Comparison of ENCODE assay signal across 15 cellular contexts in genomic region chr7:98805956-98806838, GRCh38.
DNase-seq lines count a peak whose midpoint lies in the region; ATAC-seq and TF ChIP-seq lines count a peak whose summit lies in the region.
"Had no signal": no experiment of that assay in that cellular context is flagged by ENCODE, and none has a peak within 500 bp of the region (broad histone marks: within the 10 kb centered on the region; RNA-seq: fewer than 3 reads in every experiment).

No MANE protein-coding gene starts in this region.

- H4K20me1 ChIP-seq in PC-3 (ENCODE audit: low read length) = no peaks in the 10 kb centered on the region

- intact Hi-C loops in PC-3 (cut with micrococcal nuclease) = no loop called here

- CTCF ChIA-PET in HEK293 (lab: Yijun Ruan, JAX) (no interaction called here), PC-3 (lab: Charles Lee) (no interaction called here)

- ATAC-seq in PC-3 = no peak
- no peak for ATAC-seq in HG03457 (IDR thresholded peaks at IDR 0.05; ENCODE audit: unreplicated experiment)
- ATAC-seq: A549, GM12878, HCT116, K562 had no signal

- POLR2A ChIA-PET in HEK293 (lab: Yijun Ruan, JAX) = no interaction called here
- POLR2A ChIA-PET in PC-3 (lab: Charles Lee; ENCODE audit: unreplicated experiment) = no interaction called here

- BruUV-seq in PC-3 (replicated peaks; lab: Mats Ljungman, UMichigan) = no TSS peak

- H3K9me3 ChIP-seq in HEK293 (ENCODE audit: control insufficient read depth, insufficient read depth, low read depth, low read length) = no peaks in the 10 kb centered on the region
- peaks cover 1% of the 10 kb centered on the region; the same call in 1 of the 2 replicates for H3K9me3 ChIP-seq in PC-3 (ENCODE audit: low read length)
- H3K9me3 ChIP-seq: BE2C had no signal

- H3K27me3 ChIP-seq in PC-3 (ENCODE audit: low read length) = no peaks in the 10 kb centered on the region
- H3K27me3 ChIP-seq: BE2C had no signal

- no peaks in the 10 kb centered on the region for H3F3A ChIP-seq in PC-3 (ENCODE audit: low read length, unreplicated experiment)

- H3K4me2 ChIP-seq in PC-3 (ENCODE audit: low read length) = no peak overlapping the region
- H3K4me2 ChIP-seq: A549 had no signal

- H3K9me2 ChIP-seq in PC-3 (replicated peaks; ENCODE audit: low read length) = no peaks in the 10 kb centered on the region

- H3K4me1 ChIP-seq in HEK293 (ENCODE audit: control insufficient read depth, insufficient read depth, low read length) (peaks cover 3% of the 10 kb centered on the region; the same call in 1 of the 2 replicates), PC-3 (ENCODE audit: insufficient read depth, low read length) (no peaks in the 10 kb centered on the region)
- H3K4me1 ChIP-seq: A549, Caco-2 had no signal

- H3K4me3 ChIP-seq in HEK293 (ENCODE audit: low read depth, low read length) (no peak overlapping the region), PC-3 (ENCODE audit: low read length) (no peak overlapping the region)
- H3K4me3 ChIP-seq: A549, GM12878, K562 had no signal

- no peak for TF ChIP-seq CTCF in HEK293 (tag by site-specific recombination; IDR thresholded peaks at IDR 0.05)
- TF ChIP-seq CTCF in PC-3 (conservative IDR thresholded peaks at IDR 0.05; ENCODE audit: low read depth, low read length) = no peak

- H3K9ac ChIP-seq in PC-3 (ENCODE audit: low read length) = no peak overlapping the region

- H3K79me2 ChIP-seq in PC-3 (ENCODE audit: low read length) = no peaks in the 10 kb centered on the region

- H3K36me3 ChIP-seq in HEK293 (ENCODE audit: control insufficient read depth in 2 of 2, insufficient read depth in 1 of 2, low read length in 2 of 2) (no peaks in the 10 kb centered on the region), PC-3 (ENCODE audit: low read depth, low read length) (no peaks in the 10 kb centered on the region)
- H3K36me3 ChIP-seq: BE2C had no signal

- H2AFZ ChIP-seq in PC-3 (ENCODE audit: low read length) = no peak overlapping the region

- peak; percentile 63 for DNase-seq in DMS79 treated with DMSO at 0.1 percent for 48 hours (lab: John Stamatoyannopoulos, UW)
- peak; percentile 34 for DNase-seq in RPMI7951 (ENCODE audit: low read depth)
- peak; percentile 97 for DNase-seq in myocyte (ENCODE audit: low read depth)
- no peak for DNase-seq in PC-3
- DNase-seq in NCI-H1105 treated with DMSO at 0.1 percent for 48 hours (lab: John Stamatoyannopoulos, UW) = no peak
- DNase-seq: BE2C; Caco-2; CD4-positive, alpha-beta memory T cell had no signal

- H3K27ac ChIP-seq in HEK293 (ENCODE audit: extremely low read depth, low read depth, low read length) (no peak overlapping the region), PC-3 (ENCODE audit: low read length) (no peak overlapping the region)
- H3K27ac ChIP-seq: A549, C4-2B had no signal

TF ChIP-seq in HEK293, 187 proteins besides CTCF, POLR2A, EP300 and RAD21:
- TF ChIP-seq ZNF670 (tag by site-specific recombination; IDR thresholded peaks at IDR 0.05; ENCODE audit: low read depth) = no peak
- no peak for TF ChIP-seq ZBTB17 (tag by site-specific recombination; IDR thresholded peaks at IDR 0.05)
- no peak for TF ChIP-seq PATZ1 (tag by site-specific recombination; IDR thresholded peaks at IDR 0.05)
- peak; percentile 99 for TF ChIP-seq ZNF37A (tag by site-specific recombination; IDR thresholded peaks at IDR 0.05)

Comparison
In these comparisons a context has a peak if more than half of its experiments do, and no peak if none do; other contexts are left out.
1. DNase-seq: peak in DMS79 treated with DMSO at 0.1 percent for 48 hours (single experiment), RPMI7951 (single experiment) and myocyte (single experiment); none in PC-3 (single experiment) and NCI-H1105 treated with DMSO at 0.1 percent for 48 hours (single experiment).